Comparison of ENCODE assay signal across 18 cellular contexts in genomic region chrX:100424012-100424411, GRCh38. TPM values are rescaled to one million over a fixed set of nuclear protein-coding genes. Genes with fewer than 3 reads are reported as not detected.
DNase-seq lines count a peak whose midpoint lies in the region; ATAC-seq and TF ChIP-seq lines count a peak whose summit lies in the region.
"Had no signal": no experiment of that assay in that cellular context is flagged by ENCODE, and none has a peak within 500 bp of the region (broad histone marks: within the 10 kb centered on the region; RNA-seq: fewer than 3 reads in every experiment).

No MANE protein-coding gene starts in this region.

- no peaks in the 10 kb centered on the region for H3K4me1 Mint-ChIP-seq in chondrocyte (ENCODE audit: low read depth)
- H3K4me1 Mint-ChIP-seq in neural crest cell: peaks cover 2% of the 10 kb centered on the region
- H3K4me1 Mint-ChIP-seq: mesothelial cell of epicardium had no signal

- H3K36me3 Mint-ChIP-seq in chondrocyte (ENCODE audit: low read depth) (no peaks in the 10 kb centered on the region), neural crest cell (ENCODE audit: low read depth) (no peaks in the 10 kb centered on the region)
- H3K36me3 Mint-ChIP-seq: activated CD4-positive, alpha-beta memory T cell treated with anti-CD3 and anti-CD28 coated beads for 36 hours; brain; mesothelial cell of epicardium had no signal

- no peak for TF ChIP-seq CTCF in NB4 (IDR thresholded peaks at IDR 0.05; ENCODE audit: low read depth, low read length)
- peak; percentile 33 for TF ChIP-seq CTCF in chondrocyte (IDR thresholded peaks at IDR 0.05)
- peak; percentile 52 for TF ChIP-seq CTCF in neural crest cell (conservative IDR thresholded peaks at IDR 0.05)

- DNase-seq in DMS 273 (lab: John Stamatoyannopoulos, UW; ENCODE audit: unreplicated experiment) (peak; percentile 35), DMS 273 treated with DMSO at 0.1 percent for 48 hours (lab: John Stamatoyannopoulos, UW) (no peak), NB4 (ENCODE audit: low read depth) (peak; percentile 1), chondrocyte (ENCODE audit: low spot score) (no peak), neural crest cell (ENCODE audit: low read depth, low spot score) (no peak)
- no peak for DNase-seq in activated CD4-positive, alpha-beta T cell treated with anti-CD3 and anti-CD28 coated beads, Interleukin-2, amount 50 U/mL, for 48 hours
- DNase-seq: activated CD4-positive, alpha-beta memory T cell treated with anti-CD3 and anti-CD28 coated beads for 36 hours; activated effector memory CD4-positive, alpha-beta T cell treated with Interleukin-2 at 50 U/mL for 16 hours; pancreas; tibial artery had no signal

- ATAC-seq in HG02970 (IDR thresholded peaks at IDR 0.05; ENCODE audit: low FRiP score, unreplicated experiment) (no peak), GM19455 (IDR thresholded peaks at IDR 0.05; ENCODE audit: unreplicated experiment) (no peak)
- ATAC-seq: esophagus mucosa, pancreas had no signal

- H3K27me3 Mint-ChIP-seq in chondrocyte (ENCODE audit: low read depth) (peaks cover 1% of the 10 kb centered on the region), neural crest cell (ENCODE audit: low read depth) (no peaks in the 10 kb centered on the region)
- H3K27me3 Mint-ChIP-seq: brain had no signal

- H3K9me3 Mint-ChIP-seq in chondrocyte (ENCODE audit: low read depth): no peaks in the 10 kb centered on the region
- H3K9me3 Mint-ChIP-seq in neural crest cell: peaks cover 4% of the 10 kb centered on the region
- H3K9me3 Mint-ChIP-seq: activated CD4-positive, alpha-beta memory T cell treated with anti-CD3 and anti-CD28 coated beads for 36 hours; mesothelial cell of epicardium had no signal

- no peak overlapping the region for H3K4me3 ChIP-seq in NB4 (ENCODE audit: low read depth, low read length)
- H3K4me3 ChIP-seq: pancreas, tibial artery had no signal

- no peak for TF ChIP-seq POLR2A in NB4 (IDR thresholded peaks at IDR 0.05; ENCODE audit: extremely low read depth, insufficient read length)

- H3K4me3 Mint-ChIP-seq in chondrocyte (ENCODE audit: unreplicated experiment) (no peak overlapping the region), neural crest cell (no peak overlapping the region)
- H3K4me3 Mint-ChIP-seq: activated CD4-positive, alpha-beta memory T cell treated with anti-CD3 and anti-CD28 coated beads for 36 hours; brain; mesothelial cell of epicardium had no signal

- H3K27ac Mint-ChIP-seq in chondrocyte (ENCODE audit: unreplicated experiment) (no peak overlapping the region), neural crest cell (ENCODE audit: unreplicated experiment) (no peak overlapping the region)
- H3K27ac Mint-ChIP-seq: activated CD4-positive, alpha-beta memory T cell treated with anti-CD3 and anti-CD28 coated beads for 36 hours; brain; mesothelial cell of epicardium had no signal

RNA-seq across cellular contexts. Expression of gene PCDH19, which starts 13.9 kb away (rescaled TPM):
- 5.0 to 63.2 TPM (median 5.3 TPM) in 3 replicates for total RNA-seq in chondrocyte
- 30.2 and 33.3 TPM in 2 replicates for total RNA-seq in neural crest cell
- total RNA-seq: A172; activated CD4-positive, alpha-beta memory T cell treated with anti-CD3 and anti-CD28 coated beads for 36 hours; LHCN-M2; T-helper 2 cell treated with Interferon-gamma antibody and Interleukin-4, amounts not matched to agents 100 ng/mL and 5 ng/mL, for 36 hours had no signal

Comparison
In these comparisons a context has a peak if more than half of its experiments do, and no peak if none do; other contexts are left out.
1. DNase-seq: peak in DMS 273 (single experiment) and NB4 (single experiment); none in DMS 273 treated with DMSO at 0.1 percent for 48 hours (single experiment), chondrocyte (single experiment), neural crest cell (single experiment) and activated CD4-positive, alpha-beta T cell treated with anti-CD3 and anti-CD28 coated beads, Interleukin-2, amount 50 U/mL, for 48 hours (0 of 2).